7 cellular contexts compared by ENCODE assay signal in genomic region chr17:64507418-64507766, GRCh38. TPM values are rescaled to one million over a fixed set of nuclear protein-coding genes. Genes with fewer than 3 reads are reported as not detected.
A peak's percentile ranks its signal among the peaks of the same experiment; 100 is the strongest.
DNase-seq lines count a peak whose midpoint lies in the region; TF ChIP-seq lines count a peak whose summit lies in the region.

No MANE protein-coding gene starts in this region.

- H3K9me3 ChIP-seq in HEK293 (ENCODE audit: control insufficient read depth, insufficient read depth, low read depth, low read length) (no peaks in the 10 kb centered on the region), breast epithelium (no peaks in the 10 kb centered on the region)

- H3K36me3 ChIP-seq in GM06990 (ENCODE audit: control insufficient read depth, insufficient read depth, low read length) (peaks cover 12% of the 10 kb centered on the region), HEK293 (ENCODE audit: control insufficient read depth in 2 of 2, insufficient read depth in 1 of 2, low read length in 2 of 2) (peaks cover 41 to 65% of the 10 kb centered on the region in 2 experiments), breast epithelium (peaks cover 14% of the 10 kb centered on the region)

- H3K27ac ChIP-seq in HEK293 (ENCODE audit: extremely low read depth, low read depth, low read length) (peak overlapping the region; percentile 97), breast epithelium (peak overlapping the region; percentile 99 to 100), skin epidermis (peak overlapping the region; percentile 95 to 100 (median 99))

- intact Hi-C loops in breast epithelium (cut with DNase I; ENCODE audit: low total_unique reads): loop anchor here (10.0 kb wide), 1 partner anchor 183 kb away; no protein-coding TSS in a partner anchor

- TF ChIP-seq POLR2A in breast epithelium (IDR thresholded peaks at IDR 0.05): no peak

- H3K4me1 ChIP-seq in HEK293 (ENCODE audit: control insufficient read depth, insufficient read depth, low read length): 0 out of 2 replicates have a peak, but pooled peaks cover 4% of the 10 kb centered on the region
- peaks cover 0 to 17% of the 10 kb centered on the region in 2 donors for H3K4me1 ChIP-seq in breast epithelium

- POLR2A ChIA-PET in HEK293 (lab: Yijun Ruan, JAX): interaction anchor here (0.9 to 4.2 kb wide), 13 partner anchors 8 to 668 kb away, joined by 3 to 146 read pairs (median 5); partner anchors contain the start of genes POLG2 and SMURF2

- in situ Hi-C loops in SK-MEL-5 (cut with HindIII; ENCODE audit: low pct_unique_long_range_greater_than_20kb, low sequenced_read_pairs): no loop called here

- H3K4me3 ChIP-seq in GM06990 (replicated peaks; ENCODE audit: low read depth, low read length): peak overlapping the region; percentile 100
- H3K4me3 ChIP-seq in HEK293 (ENCODE audit: low read depth, low read length): peak overlapping the region; percentile 100
- H3K4me3 ChIP-seq in breast epithelium: peak overlapping the region; percentile 75 to 91 (median 83)
- peak overlapping the region; percentile 64 to 99 (median 85) for H3K4me3 ChIP-seq in skin epidermis

- DNase-seq in GM06990 (ENCODE audit: extremely low read depth, insufficient read length) (no peak), NCI-H1092 (lab: John Stamatoyannopoulos, UW) (peak; percentile 64), SK-MEL-5 (ENCODE audit: low read depth, low spot score) (peak; percentile 83), breast epithelium (ENCODE audit: low spot score in 2 of 2) (no peak), iPS-NIHi7 (ENCODE audit: extremely low spot score) (peak; percentile 41)

- TF ChIP-seq CTCF in GM06990 (IDR thresholded peaks at IDR 0.05; ENCODE audit: insufficient read depth, low read length, poor library complexity, severe bottlenecking) (peak; percentile 66), HEK293 (tag by site-specific recombination; IDR thresholded peaks at IDR 0.05) (0 out of 2 replicates have a peak, but pooled peaks have one; percentile 20), breast epithelium (IDR thresholded peaks at IDR 0.05) (peak; percentile 9 to 53 (median 27))

- CTCF ChIA-PET in HEK293 (lab: Yijun Ruan, JAX): interaction anchor here (0.9 to 1.9 kb wide), 4 partner anchors 86 to 201 kb away, joined by 3 to 10 read pairs (median 5); no protein-coding TSS in a partner anchor

- H3K27me3 ChIP-seq in GM06990 (replicated peaks; ENCODE audit: control insufficient read depth, insufficient read depth, low read length) (no peaks in the 10 kb centered on the region), breast epithelium (no peaks in the 10 kb centered on the region)

TF ChIP-seq in HEK293, 187 proteins besides CTCF, POLR2A, EP300 and RAD21 (continues in another document):
- TF ChIP-seq WT1 (tag by site-specific recombination; IDR thresholded peaks at IDR 0.05): no peak
- no peak for TF ChIP-seq ZNF274 (IDR thresholded peaks at IDR 0.05; ENCODE audit: low read length)
- TF ChIP-seq ZNF274 (tag by site-specific recombination; IDR thresholded peaks at IDR 0.05; ENCODE audit: borderline replicate concordance): no peak
- no peak for TF ChIP-seq HOXC10 (CRISPR knock-in tag; IDR thresholded peaks at IDR 0.05)
- TF ChIP-seq, protein P1, sequence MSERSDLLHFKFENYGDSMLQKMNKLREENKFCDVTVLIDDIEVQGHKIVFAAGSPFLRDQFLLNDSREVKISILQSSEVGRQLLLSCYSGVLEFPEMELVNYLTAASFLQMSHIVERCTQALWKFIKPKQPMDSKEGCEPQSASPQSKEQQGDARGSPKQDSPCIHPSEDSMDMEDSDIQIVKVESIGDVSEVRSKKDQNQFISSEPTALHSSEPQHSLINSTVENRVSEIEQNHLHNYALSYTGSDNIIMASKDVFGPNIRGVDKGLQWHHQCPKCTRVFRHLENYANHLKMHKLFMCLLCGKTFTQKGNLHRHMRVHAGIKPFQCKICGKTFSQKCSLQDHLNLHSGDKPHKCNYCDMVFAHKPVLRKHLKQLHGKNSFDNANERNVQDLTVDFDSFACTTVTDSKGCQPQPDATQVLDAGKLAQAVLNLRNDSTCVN (tag by site-specific recombination; optimal IDR thresholded peaks at IDR 0.05): no peak
- no peak for TF ChIP-seq SP7 (tag by site-specific recombination; IDR thresholded peaks at IDR 0.05)
- 0 out of 2 replicates have a peak, but pooled peaks have one; percentile 44 for TF ChIP-seq ZNF660 (tag by site-specific recombination; IDR thresholded peaks at IDR 0.05)
- peak; percentile 100 for TF ChIP-seq ZXDB (tag by site-specific recombination; IDR thresholded peaks at IDR 0.05)
- TF ChIP-seq PRDM10 (tag by site-specific recombination; IDR thresholded peaks at IDR 0.05): no peak
- TF ChIP-seq HOXA7 (CRISPR knock-in tag; IDR thresholded peaks at IDR 0.05; ENCODE audit: borderline replicate concordance): no peak
- TF ChIP-seq, protein P2, sequence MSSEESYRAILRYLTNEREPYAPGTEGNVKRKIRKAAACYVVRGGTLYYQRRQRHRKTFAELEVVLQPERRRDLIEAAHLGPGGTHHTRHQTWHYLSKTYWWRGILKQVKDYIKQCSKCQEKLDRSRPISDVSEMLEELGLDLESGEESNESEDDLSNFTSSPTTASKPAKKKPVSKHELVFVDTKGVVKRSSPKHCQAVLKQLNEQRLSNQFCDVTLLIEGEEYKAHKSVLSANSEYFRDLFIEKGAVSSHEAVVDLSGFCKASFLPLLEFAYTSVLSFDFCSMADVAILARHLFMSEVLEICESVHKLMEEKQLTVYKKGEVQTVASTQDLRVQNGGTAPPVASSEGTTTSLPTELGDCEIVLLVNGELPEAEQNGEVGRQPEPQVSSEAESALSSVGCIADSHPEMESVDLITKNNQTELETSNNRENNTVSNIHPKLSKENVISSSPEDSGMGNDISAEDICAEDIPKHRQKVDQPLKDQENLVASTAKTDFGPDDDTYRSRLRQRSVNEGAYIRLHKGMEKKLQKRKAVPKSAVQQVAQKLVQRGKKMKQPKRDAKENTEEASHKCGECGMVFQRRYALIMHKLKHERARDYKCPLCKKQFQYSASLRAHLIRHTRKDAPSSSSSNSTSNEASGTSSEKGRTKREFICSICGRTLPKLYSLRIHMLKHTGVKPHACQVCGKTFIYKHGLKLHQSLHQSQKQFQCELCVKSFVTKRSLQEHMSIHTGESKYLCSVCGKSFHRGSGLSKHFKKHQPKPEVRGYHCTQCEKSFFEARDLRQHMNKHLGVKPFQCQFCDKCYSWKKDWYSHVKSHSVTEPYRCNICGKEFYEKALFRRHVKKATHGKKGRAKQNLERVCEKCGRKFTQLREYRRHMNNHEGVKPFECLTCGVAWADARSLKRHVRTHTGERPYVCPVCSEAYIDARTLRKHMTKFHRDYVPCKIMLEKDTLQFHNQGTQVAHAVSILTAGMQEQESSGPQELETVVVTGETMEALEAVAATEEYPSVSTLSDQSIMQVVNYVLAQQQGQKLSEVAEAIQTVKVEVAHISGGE (tag by site-specific recombination; conservative IDR thresholded peaks at IDR 0.05; ENCODE audit: low read depth): no peak
- no peak for TF ChIP-seq ZNF416 (tag by site-specific recombination; IDR thresholded peaks at IDR 0.05)
- TF ChIP-seq SALL2 (tag by site-specific recombination; IDR thresholded peaks at IDR 0.05; ENCODE audit: borderline replicate concordance): no peak
- TF ChIP-seq ZNF423 (tag by site-specific recombination; IDR thresholded peaks at IDR 0.05): no peak

RNA-seq across cellular contexts. Expression of gene CEP95, which starts 0.6 kb away (rescaled TPM):
- total RNA-seq in SK-MEL-5 (2014; rRNA removed; shearing (Covaris generic)): 43.2 and 48.8 TPM in 2 replicates
- 35.7 and 38.0 TPM in 2 replicates for polyA plus RNA-seq in SK-MEL-5 (2015; cell fraction: cytosol; rRNA removed)
- polyA plus RNA-seq in SK-MEL-5 (2015; cell fraction: nucleus; rRNA removed): 326 and 369 TPM in 2 replicates
- 10 to 100 TPM; 56.5 to 74.4 (median 73.2) TPM for total RNA-seq in breast epithelium

RNA-seq across cellular contexts. Expression of gene DDX5, which starts 1.3 kb away (rescaled TPM):
- total RNA-seq in SK-MEL-5 (2014; rRNA removed; shearing (Covaris generic)): 335 and 349 TPM in 2 replicates
- polyA plus RNA-seq in SK-MEL-5 (2015; cell fraction: cytosol; rRNA removed): 1,548 and 1,910 TPM in 2 replicates
- polyA plus RNA-seq in SK-MEL-5 (2015; cell fraction: nucleus; rRNA removed): 8,083 and 8,559 TPM in 2 replicates
- 100 to 1,000 TPM; 616 to 794 (median 655) TPM for total RNA-seq in breast epithelium

RNA-seq across cellular contexts. Expression of gene POLG2, which starts 10.5 kb away (rescaled TPM):
- total RNA-seq in SK-MEL-5 (2014; rRNA removed; shearing (Covaris generic)): 22.8 and 24.1 TPM in 2 replicates
- polyA plus RNA-seq in SK-MEL-5 (2015; cell fraction: cytosol; rRNA removed): 16.7 and 25.4 TPM in 2 replicates
- 246 and 299 TPM in 2 replicates for polyA plus RNA-seq in SK-MEL-5 (2015; cell fraction: nucleus; rRNA removed)
- total RNA-seq in breast epithelium: 10 to 100 TPM in 2 of 3 donors, 1 to 10 TPM in 1; 3.2 to 18.7 (median 12.8) TPM

RNA-seq across cellular contexts. Expression of gene MILR1, which starts 58.5 kb away (rescaled TPM):
- not detected in 2 replicates for total RNA-seq in SK-MEL-5 (2014; rRNA removed; shearing (Covaris generic))
- not detected in 2 replicates for polyA plus RNA-seq in SK-MEL-5 (2015; cell fraction: cytosol; rRNA removed)
- polyA plus RNA-seq in SK-MEL-5 (2015; cell fraction: nucleus; rRNA removed): 1.0 TPM in 1 of 2 replicates, not detected in the other
- 1 to 10 TPM; 3.1 to 8.3 (median 4.3) TPM for total RNA-seq in breast epithelium

Comparison
In these comparisons a context has a peak if more than half of its experiments do, and no peak if none do; other contexts are left out.
1. DNase-seq: peak in NCI-H1092 (single experiment), SK-MEL-5 (single experiment) and iPS-NIHi7 (single experiment); none in GM06990 (single experiment) and breast epithelium (0 of 2).
2. Peak in every context shown above with its lines, with median percentiles within 50 percentile points of each other: H3K4me3 ChIP-seq, CTCF ChIP-seq and H3K27ac ChIP-seq.